In genomic region chr16:21083729-21084268, GRCh38 we compare ENCODE assay signal across 8 cellular contexts.
DNase-seq lines count a peak whose midpoint lies in the region; ATAC-seq and TF ChIP-seq lines count a peak whose summit lies in the region.

No MANE protein-coding gene starts in this region.

- POLR2A ChIA-PET in activated B cell treated with CpG ODN at 0.5 μM for 24 hours (lab: Charles Lee): no interaction called here

- peak; percentile 33 for DNase-seq in NCI-H1092 (lab: John Stamatoyannopoulos, UW)
- peak; percentile 18 for DNase-seq in activated B cell treated with CpG ODN at 0.5 μM for 24 hours
- no peak for DNase-seq in chondrocyte (ENCODE audit: low spot score)
- peak; percentile 78 for DNase-seq in left kidney (ENCODE audit: low read depth, low spot score)
- peak; percentile 29 to 43 for DNase-seq in stimulated activated CD4-positive, alpha-beta T cell treated with anti-CD3 and anti-CD28 coated beads, Interleukin-4, amount 100 ng/mL, for 48 hours (ENCODE audit: low read depth in 2 of 2)

- H3K4me1 Mint-ChIP-seq in activated B cell treated with CpG ODN at 0.5 μM for 24 hours (no peaks in the 10 kb centered on the region), chondrocyte (ENCODE audit: low read depth) (peaks cover 7% of the 10 kb centered on the region)

- H3K27ac Mint-ChIP-seq in activated B cell treated with CpG ODN at 0.5 μM for 24 hours (no peak overlapping the region), chondrocyte (ENCODE audit: unreplicated experiment) (no peak overlapping the region)

- intact Hi-C loops in activated B cell treated with CpG ODN at 0.5 μM for 24 hours (cut with micrococcal nuclease): loop anchor here (1.0 to 10.0 kb wide), 3 partner anchors 233 to 1176 kb away; no protein-coding TSS in a partner anchor

- H3K4me3 Mint-ChIP-seq in activated B cell treated with CpG ODN at 0.5 μM for 24 hours (no peak overlapping the region), chondrocyte (ENCODE audit: unreplicated experiment) (no peak overlapping the region)

- ATAC-seq in activated B cell treated with CpG ODN at 0.5 μM for 24 hours (ENCODE audit: low read depth) (peak; percentile 47), HG02981 (IDR thresholded peaks at IDR 0.05; ENCODE audit: unreplicated experiment) (no peak), GM18498 (IDR thresholded peaks at IDR 0.05; ENCODE audit: unreplicated experiment) (no peak)

- CTCF ChIA-PET in activated B cell treated with CpG ODN at 0.5 μM for 24 hours (lab: Charles Lee): interaction anchor here (0.8 to 2.9 kb wide), 4 partner anchors 229 to 251 kb away, joined by 3 to 34 read pairs (median 3); no protein-coding TSS in a partner anchor

- TF ChIP-seq CTCF in GM12874 (IDR thresholded peaks at IDR 0.05; ENCODE audit: insufficient read depth, low read depth, low read length) (peak; percentile 78), activated B cell treated with CpG ODN at 0.5 μM for 24 hours (IDR thresholded peaks at IDR 0.05) (no peak), chondrocyte (IDR thresholded peaks at IDR 0.05) (peak; percentile 90)

- H3K27me3 Mint-ChIP-seq in activated B cell treated with CpG ODN at 0.5 μM for 24 hours (peaks cover 4% of the 10 kb centered on the region), chondrocyte (ENCODE audit: low read depth) (no peaks in the 10 kb centered on the region)

- H3K9me3 Mint-ChIP-seq in activated B cell treated with CpG ODN at 0.5 μM for 24 hours (no peaks in the 10 kb centered on the region), chondrocyte (ENCODE audit: low read depth) (no peaks in the 10 kb centered on the region)

- H3K36me3 Mint-ChIP-seq in activated B cell treated with CpG ODN at 0.5 μM for 24 hours (ENCODE audit: low read depth) (no peaks in the 10 kb centered on the region), chondrocyte (ENCODE audit: low read depth) (no peaks in the 10 kb centered on the region)
